8 cellular contexts compared by ENCODE assay signal in the genomic region with DNA sequence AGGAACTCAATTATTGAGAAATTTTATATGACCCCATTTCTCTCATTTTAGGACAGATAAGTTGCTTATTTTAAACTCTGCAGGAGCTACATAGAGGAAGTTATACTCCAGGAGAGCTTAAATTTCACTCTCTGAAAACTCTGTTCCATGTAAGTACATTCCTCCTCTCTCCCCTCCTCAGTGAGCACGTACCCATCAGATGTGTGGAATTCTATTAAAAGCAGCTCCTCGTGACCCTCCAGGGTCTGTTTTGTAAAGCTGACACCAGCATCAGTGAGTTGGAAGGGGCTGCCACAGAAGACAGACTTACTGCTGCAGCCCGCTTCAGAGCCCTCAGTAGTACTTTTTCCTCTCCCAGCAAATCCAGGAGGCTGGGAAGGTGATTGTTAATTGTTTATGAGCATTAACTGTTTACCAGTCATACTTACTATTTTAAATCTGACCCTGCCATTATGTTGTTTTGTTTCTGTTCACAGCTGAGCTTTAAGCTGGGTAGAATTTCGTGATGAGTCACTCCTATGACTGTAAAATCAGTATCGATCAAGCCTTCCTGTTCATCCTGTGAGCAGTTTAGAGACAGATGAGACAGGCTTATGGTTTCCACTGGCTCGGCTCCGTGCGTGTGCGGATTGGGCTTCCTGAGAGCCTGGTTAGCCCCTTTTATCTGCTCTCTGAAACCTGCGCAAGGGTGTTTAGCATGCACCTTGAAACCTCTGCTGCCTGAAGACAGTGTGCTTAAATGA. TPM values are rescaled to one million over a fixed set of nuclear protein-coding genes. Genes with fewer than 3 reads are reported as not detected.
DNase-seq lines count a peak whose midpoint lies in the region; ATAC-seq and TF ChIP-seq lines count a peak whose summit lies in the region.

No MANE protein-coding gene starts in this region.

- peak overlapping the region; percentile 39 for H3K27ac Mint-ChIP-seq in neural crest cell (ENCODE audit: unreplicated experiment)

- no peaks in the 10 kb centered on the region for H3K9me3 Mint-ChIP-seq in neural crest cell

- no peaks in the 10 kb centered on the region for H3K27me3 Mint-ChIP-seq in neural crest cell (ENCODE audit: low read depth)

- no peak for TF ChIP-seq CTCF in neural crest cell (conservative IDR thresholded peaks at IDR 0.05)

- peaks cover 65% of the 10 kb centered on the region for H3K4me1 Mint-ChIP-seq in neural crest cell

- no peak overlapping the region for H3K4me3 Mint-ChIP-seq in neural crest cell

- ATAC-seq in GM18517 (IDR thresholded peaks at IDR 0.05; ENCODE audit: unreplicated experiment) (no peak), HG02571 (IDR thresholded peaks at IDR 0.05; ENCODE audit: unreplicated experiment) (no peak)

- DNase-seq in GM03348 (ENCODE audit: low spot score) (peak; percentile 41), NCI-H69 (lab: John Stamatoyannopoulos, UW) (peak; percentile 22), amniotic epithelial cell (ENCODE audit: low read depth) (peak; percentile 37), neural crest cell (ENCODE audit: low read depth, low spot score) (no peak), 8988T (no peak), SKM-1 (lab: John Stamatoyannopoulos, UW; ENCODE audit: unreplicated experiment) (no peak)

- H3K36me3 Mint-ChIP-seq in neural crest cell (ENCODE audit: low read depth) = peaks cover 3% of the 10 kb centered on the region

RNA-seq across cellular contexts. Expression of a gene that starts 20.4 kb away (rescaled TPM):
- 67.6 and 70.3 TPM in 2 replicates for total RNA-seq in neural crest cell

Comparison
In these comparisons a context has a peak if more than half of its experiments do, and no peak if none do; other contexts are left out.
1. DNase-seq: peak in GM03348 (single experiment), NCI-H69 (single experiment) and amniotic epithelial cell (single experiment); none in neural crest cell (single experiment), 8988T (single experiment) and SKM-1 (single experiment).